ENCODE assay signal across 10 cellular contexts in genomic region chr9:95116002-95116819, GRCh38.
DNase-seq lines count a peak whose midpoint lies in the region; ATAC-seq and TF ChIP-seq lines count a peak whose summit lies in the region.
"Had no signal": no experiment of that assay in that cellular context is flagged by ENCODE, and none has a peak within 500 bp of the region (broad histone marks: within the 10 kb centered on the region; RNA-seq: fewer than 3 reads in every experiment).

No MANE protein-coding gene starts in this region.

- no peak overlapping the region for H3K27ac Mint-ChIP-seq in CD8-positive, alpha-beta memory T cell

- WGBS in smooth muscle cell (ENCODE audit: low lambda C conversion rate), result 82% methylated on average over 11 of the region's 11 CpGs

- H3K4me2 ChIP-seq in smooth muscle cell, result no peak overlapping the region

- H3K9me3 Mint-ChIP-seq in CD8-positive, alpha-beta memory T cell, result no peaks in the 10 kb centered on the region

- DNase-seq in H4 (ENCODE audit: low spot score), result peak; percentile 48
- peak in 1 of 2 donors; percentile 59 for DNase-seq in ascending aorta (ENCODE audit: low spot score in 2 of 2)
- DNase-seq in left cardiac atrium, result no peak
- DNase-seq in smooth muscle cell (lab: John Stamatoyannopoulos, UW; ENCODE audit: unreplicated experiment), result no peak
- no peak for DNase-seq in stimulated activated CD8-positive, alpha-beta memory T cell treated with anti-CD3 and anti-CD28 coated beads, Interleukin-4, amount 100 ng/mL, for 48 hours
- no peak for DNase-seq in CD8-positive, alpha-beta memory T cell
- DNase-seq: activated CD8-positive, alpha-beta memory T cell treated with anti-CD3 and anti-CD28 coated beads, Interleukin-2, amount 50 U/mL, for 4 hours had no signal

- CTCF ChIA-PET in CD8-positive, alpha-beta memory T cell (lab: Charles Lee), result interaction anchor here (1.6 to 2.0 kb wide), 2 partner anchors 9 to 13 kb away, joined by 4 to 6 read pairs; no protein-coding TSS in a partner anchor

- no peak overlapping the region for H2AFZ ChIP-seq in smooth muscle cell (ENCODE audit: low read depth)

- no peaks in the 10 kb centered on the region for H3K4me1 Mint-ChIP-seq in CD8-positive, alpha-beta memory T cell

- no peak overlapping the region for H3K4me3 Mint-ChIP-seq in CD8-positive, alpha-beta memory T cell

- H3K9ac ChIP-seq in smooth muscle cell (ENCODE audit: low read depth), result no peak overlapping the region

- H3K9me3 ChIP-seq in ascending aorta (no peaks in the 10 kb centered on the region), smooth muscle cell (replicated peaks; ENCODE audit: low read depth) (no peaks in the 10 kb centered on the region)
- no peaks in the 10 kb centered on the region for H3K9me3 ChIP-seq in CD8-positive, alpha-beta memory T cell (ENCODE audit: low read length)
- H3K9me3 ChIP-seq: right lobe of liver had no signal

- H3K79me2 ChIP-seq in smooth muscle cell (ENCODE audit: low read depth), result no peaks in the 10 kb centered on the region

- no peaks in the 10 kb centered on the region for H4K20me1 ChIP-seq in smooth muscle cell (ENCODE audit: low read depth)

- no peaks in the 10 kb centered on the region for H3K27me3 Mint-ChIP-seq in CD8-positive, alpha-beta memory T cell

- no peaks in the 10 kb centered on the region for H3K27me3 ChIP-seq in ascending aorta
- H3K27me3 ChIP-seq in smooth muscle cell (ENCODE audit: low read depth), result no peaks in the 10 kb centered on the region
- no peaks in the 10 kb centered on the region for H3K27me3 ChIP-seq in CD8-positive, alpha-beta memory T cell (ENCODE audit: insufficient read depth, low read length, poor library complexity, severe bottlenecking)
- H3K27me3 ChIP-seq: right lobe of liver had no signal

- H3K4me3 ChIP-seq in ascending aorta (no peak overlapping the region), smooth muscle cell (no peak overlapping the region)
- H3K4me3 ChIP-seq in CD8-positive, alpha-beta memory T cell (ENCODE audit: low read length), result no peak overlapping the region
- H3K4me3 ChIP-seq: right lobe of liver had no signal

- peak in 2 of 3 experiments; percentile 20 to 36 for TF ChIP-seq CTCF in ascending aorta (IDR thresholded peaks at IDR 0.05)
- TF ChIP-seq CTCF in smooth muscle cell (IDR thresholded peaks at IDR 0.05; ENCODE audit: borderline replicate concordance, insufficient read depth, poor library complexity, severe bottlenecking), result peak; percentile 21

- ATAC-seq in left cardiac atrium (peak; percentile 20 to 28), HG03159 (IDR thresholded peaks at IDR 0.05; ENCODE audit: unreplicated experiment) (no peak), GM19463 (IDR thresholded peaks at IDR 0.05; ENCODE audit: unreplicated experiment) (no peak)

- peaks cover 0 to 10% (median 6%) of the 10 kb centered on the region in 3 donors for H3K36me3 Mint-ChIP-seq in CD8-positive, alpha-beta memory T cell

- intact Hi-C loops in ascending aorta (cut with DNase I), result loop anchor here (5.0 kb wide), 1 partner anchor 249 kb away; no protein-coding TSS in a partner anchor
- intact Hi-C loops in left cardiac atrium (cut with DNase I), result no loop called here

- POLR2A ChIA-PET in CD8-positive, alpha-beta memory T cell (lab: Charles Lee), result no interaction called here

- H3K27ac ChIP-seq in ascending aorta (peak overlapping the region; percentile 59 to 75), smooth muscle cell (ENCODE audit: low read depth) (no peak overlapping the region)
- H3K27ac ChIP-seq in CD8-positive, alpha-beta memory T cell (ENCODE audit: low read depth, low read length), result no peak overlapping the region
- H3K27ac ChIP-seq: right lobe of liver had no signal

- H3K4me1 ChIP-seq in ascending aorta, result peaks cover 12 to 43% of the 10 kb centered on the region in 2 donors
- H3K4me1 ChIP-seq in smooth muscle cell (ENCODE audit: low read depth), result no peaks in the 10 kb centered on the region
- no peaks in the 10 kb centered on the region for H3K4me1 ChIP-seq in CD8-positive, alpha-beta memory T cell (ENCODE audit: insufficient read depth, low read length)
- H3K4me1 ChIP-seq: right lobe of liver had no signal

- H3F3A ChIP-seq in smooth muscle cell (ENCODE audit: low read depth), result peaks cover 5% of the 10 kb centered on the region

- H3K36me3 ChIP-seq in ascending aorta (peaks cover 23 to 28% of the 10 kb centered on the region in 2 donors), smooth muscle cell (ENCODE audit: low read depth) (no peaks in the 10 kb centered on the region)
- H3K36me3 ChIP-seq in CD8-positive, alpha-beta memory T cell (ENCODE audit: insufficient read depth, low read length), result no peaks in the 10 kb centered on the region

Comparison
In these comparisons a context has a peak if more than half of its experiments do, and no peak if none do; other contexts are left out.
1. H3K27ac ChIP-seq: peak in ascending aorta (2 of 2); none in smooth muscle cell (single experiment) and CD8-positive, alpha-beta memory T cell (single experiment).
2. ATAC-seq: peak in left cardiac atrium (2 of 2); none in HG03159 (single experiment) and GM19463 (single experiment).